18 cellular contexts compared by ENCODE assay signal in genomic region chr3:108838411-108838810, GRCh38. TPM values are rescaled to one million over a fixed set of nuclear protein-coding genes. Genes with fewer than 3 reads are reported as not detected.
DNase-seq lines count a peak whose midpoint lies in the region; ATAC-seq and TF ChIP-seq lines count a peak whose summit lies in the region.
"Had no signal": no experiment of that assay in that cellular context is flagged by ENCODE, and none has a peak within 500 bp of the region (broad histone marks: within the 10 kb centered on the region; RNA-seq: fewer than 3 reads in every experiment).

No MANE protein-coding gene starts in this region.

- H3K27me3 Mint-ChIP-seq in CD4-positive, alpha-beta memory T cell: no peaks in the 10 kb centered on the region

- POLR2A ChIA-PET in CD4-positive, alpha-beta memory T cell (lab: Charles Lee; ENCODE audit: partially characterized antibody): interaction anchor here (1.3 to 11.2 kb wide), 4 partner anchors 10 to 32 kb away, joined by 4 to 221 read pairs (median 4); partner anchors contain the start of gene TRAT1

- CTCF ChIA-PET in CD4-positive, alpha-beta memory T cell (lab: Charles Lee; ENCODE audit: partially characterized antibody): interaction anchor here (1.1 to 3.6 kb wide), 4 partner anchors 15 to 76 kb away, joined by 3 to 16 read pairs (median 4); partner anchors contain the start of gene TRAT1

- peaks cover 65 to 95% (median 77%) of the 10 kb centered on the region in 4 donors for H3K4me1 Mint-ChIP-seq in CD4-positive, alpha-beta memory T cell

- H3K4me3 ChIP-seq in CD4-positive, alpha-beta memory T cell (ENCODE audit: low read length in 2 of 2): peak overlapping the region in 1 of 2 donors; percentile 1
- H3K4me3 ChIP-seq in WERI-Rb-1 (ENCODE audit: low read depth, low read length): no peak overlapping the region
- H3K4me3 ChIP-seq: testis had no signal

- H3K9me3 ChIP-seq in CD4-positive, alpha-beta memory T cell (ENCODE audit: control insufficient read depth in 1 of 2, low read length in 2 of 2): no peaks in the 10 kb centered on the region
- no peaks in the 10 kb centered on the region for H3K9me3 ChIP-seq in WERI-Rb-1 (ENCODE audit: severe bottlenecking)
- H3K9me3 ChIP-seq: testis had no signal

- peak overlapping the region; percentile 22 for H3K27ac ChIP-seq in CD4-positive, alpha-beta memory T cell (ENCODE audit: low read depth, low read length)
- H3K27ac ChIP-seq in WERI-Rb-1: no peak overlapping the region
- H3K27ac ChIP-seq: brain microvascular endothelial cell, parathyroid adenoma, testis had no signal

- peaks cover 55 to 76% of the 10 kb centered on the region in 2 donors for H3K36me3 Mint-ChIP-seq in CD4-positive, alpha-beta memory T cell

- TF ChIP-seq CTCF in WERI-Rb-1 (IDR thresholded peaks at IDR 0.05; ENCODE audit: low read depth, low read length): no peak

- peak overlapping the region; percentile 70 to 88 (median 81) for H3K27ac Mint-ChIP-seq in CD4-positive, alpha-beta memory T cell

- ATAC-seq in HG03039 (IDR thresholded peaks at IDR 0.05; ENCODE audit: unreplicated experiment): no peak
- ATAC-seq: esophagus mucosa, SK-N-SH treated with all-trans-retinoic acid at 6 μM for 48 hours had no signal

- H3K9me3 Mint-ChIP-seq in CD4-positive, alpha-beta memory T cell: no peaks in the 10 kb centered on the region

- H3K27me3 ChIP-seq in CD4-positive, alpha-beta memory T cell (ENCODE audit: insufficient read depth, low read length): no peaks in the 10 kb centered on the region
- no peaks in the 10 kb centered on the region for H3K27me3 ChIP-seq in WERI-Rb-1 (ENCODE audit: insufficient read depth, low read depth, severe bottlenecking)
- H3K27me3 ChIP-seq: brain microvascular endothelial cell, testis had no signal

- peak in 3 of 5 donors; percentile 26 to 54 (median 31) for DNase-seq in CD4-positive, alpha-beta memory T cell
- peak; percentile 41 to 58 for DNase-seq in activated CD4-positive, alpha-beta T cell treated with anti-CD3 and anti-CD28 coated beads for 4 hours
- DNase-seq in activated effector memory CD4-positive, alpha-beta T cell treated with anti-CD3 and anti-CD28 coated beads, Interleukin-2, amount 50 U/mL, for 16 hours: peak; percentile 78
- peak; percentile 52 to 53 for DNase-seq in stimulated activated CD4-positive, alpha-beta T cell treated with anti-CD3 and anti-CD28 coated beads, Interleukin-2, amount 100 ng/mL, for 24 hours
- DNase-seq in cerebellar cortex (ENCODE audit: low spot score) (no peak), NCI-H1436 treated with DMSO at 0.1 percent for 48 hours (lab: John Stamatoyannopoulos, UW) (no peak), WERI-Rb-1 (no peak)
- DNase-seq: brain microvascular endothelial cell, KG1, NCI-H1105 treated with DMSO at 0.1 percent for 48 hours, testis had no signal

- intact Hi-C loops in CD4-positive, alpha-beta memory T cell (cut with micrococcal nuclease): loop anchor here (1.0 kb wide), 1 partner anchor 8 kb away; no protein-coding TSS in a partner anchor

- peaks cover 95% of the 10 kb centered on the region for H3K4me1 ChIP-seq in CD4-positive, alpha-beta memory T cell (ENCODE audit: insufficient read depth, low read length)
- H3K4me1 ChIP-seq: parathyroid adenoma, testis had no signal

- H3K4me3 Mint-ChIP-seq in CD4-positive, alpha-beta memory T cell: peak overlapping the region; percentile 55 to 89 (median 74)

- H3K36me3 ChIP-seq in CD4-positive, alpha-beta memory T cell (ENCODE audit: insufficient read depth, low read length): peaks cover 25% of the 10 kb centered on the region
- H3K36me3 ChIP-seq in WERI-Rb-1: no peaks in the 10 kb centered on the region
- H3K36me3 ChIP-seq: brain microvascular endothelial cell had no signal

RNA-seq across cellular contexts. Expression of gene TRAT1, which starts 15.8 kb away (rescaled TPM):
- total RNA-seq in CD4-positive, alpha-beta memory T cell: 100 to 1,000 TPM; 164 to 169 TPM
- polyA plus RNA-seq in CD4-positive, alpha-beta memory T cell: 100 to 1,000 TPM; 227 to 367 TPM
- total RNA-seq: dermis microvascular lymphatic vessel endothelial cell, glomerular endothelial cell, lower leg skin had no signal

Comparison
In these comparisons a context has a peak if more than half of its experiments do, and no peak if none do; other contexts are left out.
1. DNase-seq: peak in CD4-positive, alpha-beta memory T cell (3 of 5), activated CD4-positive, alpha-beta T cell treated with anti-CD3 and anti-CD28 coated beads for 4 hours (2 of 2), activated effector memory CD4-positive, alpha-beta T cell treated with anti-CD3 and anti-CD28 coated beads, Interleukin-2, amount 50 U/mL, for 16 hours (single experiment) and stimulated activated CD4-positive, alpha-beta T cell treated with anti-CD3 and anti-CD28 coated beads, Interleukin-2, amount 100 ng/mL, for 24 hours (2 of 2); none in cerebellar cortex (single experiment), NCI-H1436 treated with DMSO at 0.1 percent for 48 hours (single experiment) and WERI-Rb-1 (single experiment).